ENCODE assay signal across 10 cellular contexts in the genomic region with DNA sequence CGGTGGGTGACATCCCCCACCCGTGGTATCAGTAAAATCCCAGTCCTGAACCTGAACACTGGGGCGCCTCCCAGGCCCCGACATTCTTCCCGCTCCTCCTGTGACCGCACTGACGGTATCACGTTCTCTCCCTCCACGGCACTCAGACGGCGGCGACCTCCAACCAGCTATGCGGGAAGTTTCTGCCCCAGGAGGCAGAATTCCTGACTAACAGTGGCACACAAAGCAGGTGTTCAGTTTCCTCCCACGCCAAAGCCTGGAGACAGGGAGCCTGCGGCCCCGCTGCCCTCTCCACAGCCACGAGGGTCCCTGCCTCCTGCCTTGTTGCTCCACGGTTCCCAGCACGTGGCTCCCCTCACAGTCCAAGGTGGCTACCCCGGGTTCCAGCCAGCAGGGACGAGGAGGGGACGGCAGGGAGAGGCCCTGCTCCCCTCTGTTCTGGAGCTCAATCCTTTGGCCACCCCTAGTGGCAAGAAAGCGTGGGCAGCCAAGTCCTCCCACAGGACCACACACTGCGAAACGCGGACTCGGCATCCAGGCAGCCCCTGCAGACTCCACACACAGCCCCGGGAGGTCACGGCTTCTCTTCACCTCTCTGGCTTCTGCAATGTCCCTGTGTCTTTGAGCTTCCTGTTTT. TPM values are rescaled to one million over a fixed set of nuclear protein-coding genes. Genes with fewer than 3 reads are reported as not detected.
DNase-seq lines count a peak whose midpoint lies in the region; ATAC-seq and TF ChIP-seq lines count a peak whose summit lies in the region.
"Had no signal": no experiment of that assay in that cellular context is flagged by ENCODE, and none has a peak within 500 bp of the region (broad histone marks: within the 10 kb centered on the region; RNA-seq: fewer than 3 reads in every experiment).

No MANE protein-coding gene starts in this region.

- H3K36me3 ChIP-seq in Caco-2 (ENCODE audit: control insufficient read depth, insufficient read depth, low read length), result peaks cover 4% of the 10 kb centered on the region
- H3K36me3 ChIP-seq in osteoblast (ENCODE audit: insufficient read depth, low read length), result peaks cover 64% of the 10 kb centered on the region

- H3K27ac Mint-ChIP-seq in Caco-2 (ENCODE audit: unreplicated experiment) (peak overlapping the region; percentile 71), glutamatergic neuron (ENCODE audit: unreplicated experiment) (peak overlapping the region; percentile 59)

- H3K27me3 Mint-ChIP-seq in Caco-2 (ENCODE audit: insufficient read depth, unreplicated experiment) (no peaks in the 10 kb centered on the region), glutamatergic neuron (ENCODE audit: unreplicated experiment) (peaks cover 7% of the 10 kb centered on the region)

- no peaks in the 10 kb centered on the region for H3K4me1 ChIP-seq in Caco-2
- no peaks in the 10 kb centered on the region for H3K4me1 ChIP-seq in osteoblast (ENCODE audit: insufficient read depth, low read length)

- H3K79me2 ChIP-seq in osteoblast (ENCODE audit: insufficient read depth, low read length), result peaks cover 63% of the 10 kb centered on the region

- TF ChIP-seq CTCF in Caco-2 (IDR thresholded peaks at IDR 0.05; ENCODE audit: insufficient read depth in 1 of 2, low read depth in 1 of 2, low read length in 1 of 2, severe bottlenecking in 1 of 2, unreplicated experiment in 1 of 2), result no peak
- no peak for TF ChIP-seq CTCF in glutamatergic neuron (IDR thresholded peaks at IDR 0.05; ENCODE audit: partially characterized antibody, unreplicated experiment)
- TF ChIP-seq CTCF in osteoblast (IDR thresholded peaks at IDR 0.05; ENCODE audit: extremely low read depth, low read depth, low read length), result peak; percentile 22

- H3K4me2 ChIP-seq in osteoblast (ENCODE audit: insufficient read depth, low read length), result no peak overlapping the region

- CTCF ChIA-PET in Caco-2 (lab: Charles Lee), result no interaction called here

- H3K4me3 ChIP-seq in Caco-2 (ENCODE audit: low read depth, low read length), result no peak overlapping the region
- no peak overlapping the region for H3K4me3 ChIP-seq in osteoblast (ENCODE audit: insufficient read depth, low read length)

- no TSS peak for BruUV-seq in Caco-2 (replicated peaks; lab: Mats Ljungman, UMichigan)

- H2AFZ ChIP-seq in osteoblast (ENCODE audit: low read length), result no peak overlapping the region

- intact Hi-C loops in Caco-2 (cut with micrococcal nuclease; ENCODE audit: unreplicated experiment), result no loop called here

- H3K27me3 ChIP-seq in Caco-2 (replicated peaks; ENCODE audit: control insufficient read depth, insufficient read depth, low read length) (no peaks in the 10 kb centered on the region), osteoblast (ENCODE audit: insufficient read depth, low read length) (no peaks in the 10 kb centered on the region)

- POLR2A ChIA-PET in Caco-2 (lab: Charles Lee), result no interaction called here

- no peak overlapping the region for H3K27ac ChIP-seq in osteoblast (ENCODE audit: low read depth, low read length)

- H3K4me3 Mint-ChIP-seq in Caco-2 (ENCODE audit: unreplicated experiment) (no peak overlapping the region), glutamatergic neuron (ENCODE audit: unreplicated experiment) (no peak overlapping the region)

- DNase-seq in Caco-2 (no peak), amniotic epithelial cell (ENCODE audit: low read depth) (peak; percentile 38), glutamatergic neuron (no peak), osteoblast (ENCODE audit: insufficient read length, low spot score, missing footprints) (peak; percentile 93), NCI-H1436 treated with DMSO at 0.1 percent for 48 hours (lab: John Stamatoyannopoulos, UW) (no peak), inferior parietal cortex (ENCODE audit: extremely low spot score) (no peak)
- DNase-seq: Calu3, NCI-H1417 treated with DMSO at 0.1 percent for 48 hours had no signal

- H3K36me3 Mint-ChIP-seq in Caco-2 (ENCODE audit: insufficient read depth, unreplicated experiment), result peaks cover 70% of the 10 kb centered on the region
- H3K36me3 Mint-ChIP-seq in glutamatergic neuron (ENCODE audit: unreplicated experiment), result no peaks in the 10 kb centered on the region

- H4K20me1 ChIP-seq in osteoblast (ENCODE audit: insufficient read depth, low read length), result peaks cover 33% of the 10 kb centered on the region

- no peak for ATAC-seq in GM19324 (IDR thresholded peaks at IDR 0.05; ENCODE audit: low FRiP score, unreplicated experiment)
- no peak for ATAC-seq in GM19395 (IDR thresholded peaks at IDR 0.05; ENCODE audit: unreplicated experiment)

- H3K9me3 ChIP-seq in Caco-2 (no peaks in the 10 kb centered on the region), osteoblast (ENCODE audit: low read depth, low read length) (no peaks in the 10 kb centered on the region)

- H3K4me1 Mint-ChIP-seq in Caco-2 (ENCODE audit: low read depth, unreplicated experiment) (no peaks in the 10 kb centered on the region), glutamatergic neuron (ENCODE audit: low read depth, unreplicated experiment) (peaks cover 2% of the 10 kb centered on the region)

- H3K9me3 Mint-ChIP-seq in Caco-2 (ENCODE audit: unreplicated experiment), result no peaks in the 10 kb centered on the region
- H3K9me3 Mint-ChIP-seq in glutamatergic neuron (ENCODE audit: unreplicated experiment), result peaks cover 6% of the 10 kb centered on the region

RNA-seq across cellular contexts. Expression of gene CTBP1, which starts 15.2 kb away (rescaled TPM):
- total RNA-seq in Caco-2 (2022) (184 TPM in 2 replicates), glutamatergic neuron (ENCODE audit: unreplicated experiment) (302 TPM), osteoblast (246 and 262 TPM in 2 replicates)

RNA-seq across cellular contexts. Expression of gene MAEA, which starts 55.9 kb away (rescaled TPM):
- total RNA-seq in Caco-2 (2022) (81.1 and 89.3 TPM in 2 replicates), glutamatergic neuron (ENCODE audit: unreplicated experiment) (77.2 TPM), osteoblast (55.7 and 70.6 TPM in 2 replicates)

Comparison
In these comparisons a context has a peak if more than half of its experiments do, and no peak if none do; other contexts are left out.
1. DNase-seq: peak in amniotic epithelial cell (single experiment) and osteoblast (single experiment); none in Caco-2 (0 of 2), glutamatergic neuron (single experiment), NCI-H1436 treated with DMSO at 0.1 percent for 48 hours (single experiment) and inferior parietal cortex (single experiment).